1 cellular context compared by ENCODE assay signal in genomic region chr1:42177551-42177981, GRCh38.
TF ChIP-seq lines count a peak whose summit lies in the region.

No MANE protein-coding gene starts in this region.

TF ChIP-seq in HEK293, 187 proteins besides CTCF, POLR2A, EP300 and RAD21 (continued from another document):
- no peak for TF ChIP-seq SALL2 (tag by site-specific recombination; IDR thresholded peaks at IDR 0.05; ENCODE audit: borderline replicate concordance)
- TF ChIP-seq HOXD13 (CRISPR knock-in tag; IDR thresholded peaks at IDR 0.05; ENCODE audit: borderline replicate concordance): no peak
- TF ChIP-seq PBX3 (CRISPR knock-in tag; IDR thresholded peaks at IDR 0.05): no peak
